ENCODE assay signal across 1 cellular context in the genomic region with DNA sequence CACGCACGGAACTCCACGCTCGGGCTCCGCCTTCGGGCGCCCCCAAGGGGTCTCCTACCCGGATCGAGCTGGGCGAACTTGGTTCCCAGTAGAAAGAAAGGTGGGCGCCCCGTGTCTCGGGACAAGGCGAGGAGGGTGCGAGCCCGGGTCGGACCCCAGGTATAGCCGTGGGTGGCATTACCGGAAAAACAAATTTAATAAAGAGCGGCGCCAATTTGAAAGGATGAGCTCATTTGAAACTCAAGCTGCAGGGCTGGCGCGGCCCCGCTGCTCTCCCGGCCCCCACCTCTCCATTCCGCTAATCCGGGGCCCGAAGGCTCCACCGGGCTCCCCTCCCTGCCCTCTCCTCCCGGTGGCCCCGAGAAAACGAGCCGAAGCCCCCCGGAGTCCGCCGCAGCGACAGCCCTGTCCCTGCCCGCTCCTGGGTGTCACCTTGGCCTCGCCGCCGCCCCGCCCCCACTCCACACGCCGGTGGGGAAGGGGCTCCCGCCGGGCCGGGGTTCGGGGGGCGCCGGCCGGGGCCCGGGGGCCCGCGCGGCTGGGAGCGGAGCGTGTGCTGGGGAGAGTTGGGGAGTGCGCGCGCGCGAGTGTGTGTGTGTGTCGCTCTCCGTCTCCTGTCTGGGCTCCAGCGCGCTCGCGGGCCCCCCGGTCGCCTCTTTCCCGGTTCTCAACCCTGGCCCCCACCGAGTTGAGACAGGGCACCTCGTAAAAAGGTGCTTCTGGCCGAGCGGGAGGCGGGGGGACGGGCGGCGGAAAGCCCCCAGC.
TF ChIP-seq lines count a peak whose summit lies in the region.

No MANE protein-coding gene starts in this region.

TF ChIP-seq in liver, 16 proteins besides CTCF, POLR2A, EP300 and RAD21 (continued from another document):
- no peak for TF ChIP-seq ATF3 (IDR thresholded peaks at IDR 0.05)
- no peak for TF ChIP-seq SP1 (IDR thresholded peaks at IDR 0.05)
- TF ChIP-seq YY1 (IDR thresholded peaks at IDR 0.05) = no peak
- no peak for TF ChIP-seq NR2F2 (IDR thresholded peaks at IDR 0.05)
- TF ChIP-seq, protein P1, sequence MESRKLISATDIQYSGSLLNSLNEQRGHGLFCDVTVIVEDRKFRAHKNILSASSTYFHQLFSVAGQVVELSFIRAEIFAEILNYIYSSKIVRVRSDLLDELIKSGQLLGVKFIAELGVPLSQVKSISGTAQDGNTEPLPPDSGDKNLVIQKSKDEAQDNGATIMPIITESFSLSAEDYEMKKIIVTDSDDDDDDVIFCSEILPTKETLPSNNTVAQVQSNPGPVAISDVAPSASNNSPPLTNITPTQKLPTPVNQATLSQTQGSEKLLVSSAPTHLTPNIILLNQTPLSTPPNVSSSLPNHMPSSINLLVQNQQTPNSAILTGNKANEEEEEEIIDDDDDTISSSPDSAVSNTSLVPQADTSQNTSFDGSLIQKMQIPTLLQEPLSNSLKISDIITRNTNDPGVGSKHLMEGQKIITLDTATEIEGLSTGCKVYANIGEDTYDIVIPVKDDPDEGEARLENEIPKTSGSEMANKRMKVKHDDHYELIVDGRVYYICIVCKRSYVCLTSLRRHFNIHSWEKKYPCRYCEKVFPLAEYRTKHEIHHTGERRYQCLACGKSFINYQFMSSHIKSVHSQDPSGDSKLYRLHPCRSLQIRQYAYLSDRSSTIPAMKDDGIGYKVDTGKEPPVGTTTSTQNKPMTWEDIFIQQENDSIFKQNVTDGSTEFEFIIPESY (IDR thresholded peaks at IDR 0.05) = no peak
- no peak for TF ChIP-seq FOXA2 (IDR thresholded peaks at IDR 0.05)
- TF ChIP-seq RXRA (IDR thresholded peaks at IDR 0.05) = no peak
- TF ChIP-seq HNF4G (IDR thresholded peaks at IDR 0.05) = no peak
